ENCODE assay signal across 8 cellular contexts in the genomic region with DNA sequence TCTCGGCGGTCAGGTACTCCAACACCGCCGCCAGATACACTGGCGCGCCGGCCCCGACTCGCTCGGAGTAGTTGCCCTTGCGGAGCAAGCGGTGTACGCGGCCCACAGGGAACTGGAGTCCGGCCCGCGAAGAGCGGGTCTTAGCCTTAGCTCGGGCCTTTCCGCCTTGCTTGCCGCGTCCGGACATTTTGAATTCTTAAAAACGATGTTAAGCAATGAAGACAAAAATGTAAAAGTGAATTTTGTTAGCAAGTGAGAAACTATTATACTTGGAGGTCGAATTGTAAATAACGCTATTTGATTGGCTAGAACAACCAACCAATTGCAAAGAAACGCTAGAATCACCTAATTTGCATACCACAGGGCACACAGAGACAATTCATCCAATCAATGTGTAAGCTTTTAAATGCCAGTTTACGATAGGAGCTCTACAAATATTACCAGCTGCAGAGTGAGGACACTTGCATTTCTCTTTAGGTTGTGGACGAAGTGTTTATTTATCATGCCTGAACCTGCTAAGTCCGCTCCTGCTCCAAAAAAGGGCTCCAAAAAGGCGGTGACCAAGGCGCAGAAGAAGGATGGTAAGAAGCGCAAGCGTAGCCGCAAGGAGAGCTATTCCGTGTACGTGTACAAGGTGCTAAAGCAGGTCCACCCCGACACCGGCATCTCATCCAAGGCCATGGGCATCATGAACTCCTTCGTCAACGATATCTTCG.
DNase-seq lines count a peak whose midpoint lies in the region; ATAC-seq and TF ChIP-seq lines count a peak whose summit lies in the region.

No MANE protein-coding gene starts in this region.

- peaks cover 2% of the 10 kb centered on the region for H3K9me3 Mint-ChIP-seq in activated T-cell treated with anti-CD3 and anti-CD28 coated beads, Interleukin-2, amount 50 U/mL, for 4 hours
- H3K9me3 Mint-ChIP-seq in stimulated activated naive CD8-positive, alpha-beta T cell treated with anti-CD3 and anti-CD28 coated beads, Interleukin-15, amount 100 ng/mL, for 72 hours, result no peaks in the 10 kb centered on the region

- no peaks in the 10 kb centered on the region for H3K36me3 Mint-ChIP-seq in activated T-cell treated with anti-CD3 and anti-CD28 coated beads, Interleukin-2, amount 50 U/mL, for 4 hours (ENCODE audit: insufficient read depth)

- peak; percentile 99 for TF ChIP-seq POLR2A in erythroblast (IDR thresholded peaks at IDR 0.05; ENCODE audit: low read length)

- H3K9ac ChIP-seq in HUES48 (ENCODE audit: low read depth, low read length) (peak overlapping the region; percentile 100), NT2/D1 (ENCODE audit: insufficient read length, low read depth) (peak overlapping the region; percentile 89)

- no peaks in the 10 kb centered on the region for H3K27me3 Mint-ChIP-seq in activated T-cell treated with anti-CD3 and anti-CD28 coated beads, Interleukin-2, amount 50 U/mL, for 4 hours (ENCODE audit: low read depth)
- H3K27me3 Mint-ChIP-seq in stimulated activated naive CD8-positive, alpha-beta T cell treated with anti-CD3 and anti-CD28 coated beads, Interleukin-15, amount 100 ng/mL, for 72 hours, result no peaks in the 10 kb centered on the region

- DNase-seq in DMS153 treated with DMSO at 0.1 percent for 48 hours (lab: John Stamatoyannopoulos, UW; ENCODE audit: unreplicated experiment) (peak; percentile 93), NT2/D1 (ENCODE audit: low read depth, low spot score) (no peak), erythroblast (lab: John Stamatoyannopoulos, UW) (peak; percentile 95 to 96), mucosa of descending colon (peak; percentile 73 to 86 (median 81))
- peak; percentile 41 for DNase-seq in activated T-cell treated with anti-CD3 and anti-CD28 coated beads, Interleukin-2, amount 50 U/mL, for 4 hours
- DNase-seq in stimulated activated naive CD8-positive, alpha-beta T cell treated with anti-CD3 and anti-CD28 coated beads, Interleukin-15, amount 100 ng/mL, for 72 hours, result peak; percentile 89 to 90

- no peaks in the 10 kb centered on the region for H3K9me3 ChIP-seq in HUES48 (ENCODE audit: control insufficient read depth, insufficient read depth, low read length)
- H3K9me3 ChIP-seq in NT2/D1 (ENCODE audit: insufficient read depth, low read length), result no peaks in the 10 kb centered on the region
- H3K9me3 ChIP-seq in mucosa of descending colon, result no peaks in the 10 kb centered on the region

- ATAC-seq in GM21515 (IDR thresholded peaks at IDR 0.05; ENCODE audit: unreplicated experiment) (peak; percentile 53), mucosa of descending colon (peak; percentile 78)
- peak; percentile 71 to 73 for ATAC-seq in activated T-cell treated with anti-CD3 and anti-CD28 coated beads, Interleukin-2, amount 50 U/mL, for 4 hours
- ATAC-seq in stimulated activated naive CD8-positive, alpha-beta T cell treated with anti-CD3 and anti-CD28 coated beads, Interleukin-15, amount 100 ng/mL, for 72 hours, result peak; percentile 71

- H3K4me3 ChIP-seq in HUES48 (ENCODE audit: low read depth, low read length) (peak overlapping the region; percentile 92), NT2/D1 (ENCODE audit: insufficient read length, low read depth) (peak overlapping the region; percentile 68), mucosa of descending colon (peak overlapping the region; percentile 66)

- no peak for TF ChIP-seq CTCF in mucosa of descending colon (IDR thresholded peaks at IDR 0.05)

- H3K27me3 ChIP-seq in HUES48 (ENCODE audit: control insufficient read depth, insufficient read depth, low read length) (no peaks in the 10 kb centered on the region), NT2/D1 (ENCODE audit: insufficient read depth, insufficient read length) (no peaks in the 10 kb centered on the region)

- H3K4me1 Mint-ChIP-seq in activated T-cell treated with anti-CD3 and anti-CD28 coated beads, Interleukin-2, amount 50 U/mL, for 4 hours (ENCODE audit: low read depth), result peaks cover 56% of the 10 kb centered on the region
- peaks cover 72% of the 10 kb centered on the region for H3K4me1 Mint-ChIP-seq in stimulated activated naive CD8-positive, alpha-beta T cell treated with anti-CD3 and anti-CD28 coated beads, Interleukin-15, amount 100 ng/mL, for 72 hours

- peaks cover 26% of the 10 kb centered on the region for H3K4me1 ChIP-seq in HUES48 (ENCODE audit: control insufficient read depth, insufficient read depth, low read length)
- no peaks in the 10 kb centered on the region for H3K4me1 ChIP-seq in NT2/D1 (ENCODE audit: insufficient read depth, insufficient read length)
- peaks cover 3% of the 10 kb centered on the region for H3K4me1 ChIP-seq in mucosa of descending colon (ENCODE audit: low read depth)

- peak overlapping the region; percentile 98 for H3K27ac ChIP-seq in HUES48 (ENCODE audit: low read depth, low read length)

- intact Hi-C loops in mucosa of descending colon (cut with DNase I, micrococcal nuclease), result loop anchor here in 1 of 2 donors (5.0 kb wide), 1 partner anchor 42 kb away; a partner anchor contains a TSS

- H3K36me3 ChIP-seq in HUES48 (ENCODE audit: control insufficient read depth, insufficient read depth, low read length), result no peaks in the 10 kb centered on the region
- peaks cover 13% of the 10 kb centered on the region for H3K36me3 ChIP-seq in NT2/D1 (ENCODE audit: insufficient read depth, insufficient read length, low read length)
- no peaks in the 10 kb centered on the region for H3K36me3 ChIP-seq in mucosa of descending colon (ENCODE audit: low read depth)

- peak overlapping the region; percentile 98 to 100 for H3K27ac Mint-ChIP-seq in stimulated activated naive CD8-positive, alpha-beta T cell treated with anti-CD3 and anti-CD28 coated beads, Interleukin-15, amount 100 ng/mL, for 72 hours

- peak overlapping the region; percentile 93 for H3K4me3 Mint-ChIP-seq in activated T-cell treated with anti-CD3 and anti-CD28 coated beads, Interleukin-2, amount 50 U/mL, for 4 hours
- peak overlapping the region; percentile 80 to 92 for H3K4me3 Mint-ChIP-seq in stimulated activated naive CD8-positive, alpha-beta T cell treated with anti-CD3 and anti-CD28 coated beads, Interleukin-15, amount 100 ng/mL, for 72 hours
